1 cellular context compared by ENCODE assay signal in genomic region chr15:51969728-51970127, GRCh38.
TF ChIP-seq lines count a peak whose summit lies in the region.

No MANE protein-coding gene starts in this region.

TF ChIP-seq in neural cell, 6 proteins besides CTCF, POLR2A, EP300 and RAD21:
- no peak for TF ChIP-seq REST (IDR thresholded peaks at IDR 0.05; ENCODE audit: borderline replicate concordance)
